ENCODE assay signal across 1 cellular context in the genomic region with DNA sequence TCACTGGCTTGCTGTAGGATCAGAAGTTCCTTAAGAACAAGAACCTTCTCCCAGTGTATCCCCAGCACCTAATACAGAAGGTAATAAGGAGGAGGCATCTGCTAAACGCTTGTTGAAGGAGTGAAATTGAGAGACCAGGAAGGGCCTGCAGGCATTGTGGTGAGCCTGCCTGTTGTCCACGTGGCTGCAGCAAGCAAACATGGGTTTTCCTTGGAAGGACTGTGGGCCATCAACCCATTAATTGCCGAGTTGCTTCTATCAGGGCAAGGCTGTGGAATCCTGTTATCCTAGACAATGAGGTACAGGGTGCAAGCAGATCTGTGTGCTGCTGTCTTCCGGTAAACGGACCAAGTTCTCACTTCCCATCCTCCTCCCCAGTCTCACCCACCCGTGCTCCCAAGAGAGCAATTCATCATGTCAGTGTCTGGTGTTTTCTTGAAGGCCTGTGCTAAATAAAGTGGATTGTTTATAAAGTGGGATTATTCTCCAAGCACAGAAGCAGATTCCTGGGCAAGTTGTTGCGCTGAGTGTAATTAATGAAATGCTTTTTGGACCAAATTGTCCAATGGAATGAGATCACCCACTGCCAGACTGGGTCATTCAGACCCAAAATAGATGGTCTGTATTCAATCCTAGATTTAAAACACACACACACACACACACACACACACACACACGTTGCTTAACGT.
TF ChIP-seq lines count a peak whose summit lies in the region.

No MANE protein-coding gene starts in this region.

TF ChIP-seq in GM12878, 131 proteins besides CTCF, POLR2A, EP300 and RAD21 (continued from another document):
- TF ChIP-seq, protein P1, sequence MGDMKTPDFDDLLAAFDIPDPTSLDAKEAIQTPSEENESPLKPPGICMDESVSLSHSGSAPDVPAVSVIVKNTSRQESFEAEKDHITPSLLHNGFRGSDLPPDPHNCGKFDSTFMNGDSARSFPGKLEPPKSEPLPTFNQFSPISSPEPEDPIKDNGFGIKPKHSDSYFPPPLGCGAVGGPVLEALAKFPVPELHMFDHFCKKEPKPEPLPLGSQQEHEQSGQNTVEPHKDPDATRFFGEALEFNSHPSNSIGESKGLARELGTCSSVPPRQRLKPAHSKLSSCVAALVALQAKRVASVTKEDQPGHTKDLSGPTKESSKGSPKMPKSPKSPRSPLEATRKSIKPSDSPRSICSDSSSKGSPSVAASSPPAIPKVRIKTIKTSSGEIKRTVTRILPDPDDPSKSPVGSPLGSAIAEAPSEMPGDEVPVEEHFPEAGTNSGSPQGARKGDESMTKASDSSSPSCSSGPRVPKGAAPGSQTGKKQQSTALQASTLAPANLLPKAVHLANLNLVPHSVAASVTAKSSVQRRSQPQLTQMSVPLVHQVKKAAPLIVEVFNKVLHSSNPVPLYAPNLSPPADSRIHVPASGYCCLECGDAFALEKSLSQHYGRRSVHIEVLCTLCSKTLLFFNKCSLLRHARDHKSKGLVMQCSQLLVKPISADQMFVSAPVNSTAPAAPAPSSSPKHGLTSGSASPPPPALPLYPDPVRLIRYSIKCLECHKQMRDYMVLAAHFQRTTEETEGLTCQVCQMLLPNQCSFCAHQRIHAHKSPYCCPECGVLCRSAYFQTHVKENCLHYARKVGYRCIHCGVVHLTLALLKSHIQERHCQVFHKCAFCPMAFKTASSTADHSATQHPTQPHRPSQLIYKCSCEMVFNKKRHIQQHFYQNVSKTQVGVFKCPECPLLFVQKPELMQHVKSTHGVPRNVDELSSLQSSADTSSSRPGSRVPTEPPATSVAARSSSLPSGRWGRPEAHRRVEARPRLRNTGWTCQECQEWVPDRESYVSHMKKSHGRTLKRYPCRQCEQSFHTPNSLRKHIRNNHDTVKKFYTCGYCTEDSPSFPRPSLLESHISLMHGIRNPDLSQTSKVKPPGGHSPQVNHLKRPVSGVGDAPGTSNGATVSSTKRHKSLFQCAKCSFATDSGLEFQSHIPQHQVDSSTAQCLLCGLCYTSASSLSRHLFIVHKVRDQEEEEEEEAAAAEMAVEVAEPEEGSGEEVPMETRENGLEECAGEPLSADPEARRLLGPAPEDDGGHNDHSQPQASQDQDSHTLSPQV (IDR thresholded peaks at IDR 0.05) = no peak
- peak; percentile 12; the same call in 1 of the 2 replicates for TF ChIP-seq SPI1 (IDR thresholded peaks at IDR 0.05; ENCODE audit: borderline replicate concordance, insufficient read depth, low read depth, low read length)
